ENCODE assay signal across 8 cellular contexts in the genomic region with DNA sequence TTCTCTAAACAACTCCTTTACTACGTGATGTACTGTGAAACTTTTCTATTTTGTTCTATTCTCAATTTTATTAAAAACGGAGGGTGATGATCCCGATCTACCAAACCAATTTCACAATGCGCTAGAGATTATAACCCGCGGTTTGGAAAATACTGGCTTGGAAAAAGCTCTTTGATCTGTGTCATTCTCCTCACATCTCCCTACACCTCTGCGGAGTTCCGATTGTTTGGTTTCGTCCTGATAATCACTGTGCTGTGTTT. TPM values are rescaled to one million over a fixed set of nuclear protein-coding genes. Genes with fewer than 3 reads are reported as not detected.
DNase-seq lines count a peak whose midpoint lies in the region; ATAC-seq and TF ChIP-seq lines count a peak whose summit lies in the region.

No MANE protein-coding gene starts in this region.

- ATAC-seq in Right ventricle myocardium inferior (no peak), HG02642 (IDR thresholded peaks at IDR 0.05; ENCODE audit: poor library complexity, unreplicated experiment) (no peak), HG03045 (IDR thresholded peaks at IDR 0.05; ENCODE audit: unreplicated experiment) (no peak)
- no peak for ATAC-seq in activated CD4-positive, CD25-positive, alpha-beta regulatory T cell treated with anti-CD3 and anti-CD28 coated beads, Interleukin-2, amount 50 U/mL, for 24 hours

- H3K36me3 ChIP-seq in right atrium auricular region (no peaks in the 10 kb centered on the region), duodenal mucosa (ENCODE audit: control insufficient read depth in 1 of 2, insufficient read depth in 2 of 2, low read length in 2 of 2) (no peaks in the 10 kb centered on the region), mucosa of rectum (ENCODE audit: control insufficient read depth in 2 of 2, insufficient read depth in 2 of 2, low read length in 2 of 2) (no peaks in the 10 kb centered on the region)

- peak overlapping the region; percentile 95 to 96 for H3K27ac ChIP-seq in right atrium auricular region
- peak overlapping the region; percentile 82 for H3K27ac ChIP-seq in duodenal mucosa (ENCODE audit: low read depth, low read length)
- H3K27ac ChIP-seq in mucosa of rectum (ENCODE audit: low read depth in 2 of 2, low read length in 2 of 2), result peak overlapping the region; percentile 89 to 91

- TF ChIP-seq CTCF in right atrium auricular region (IDR thresholded peaks at IDR 0.05), result no peak

- H3K4me1 ChIP-seq in right atrium auricular region (peaks cover 0 to 32% of the 10 kb centered on the region in 2 donors), duodenal mucosa (ENCODE audit: control insufficient read depth in 1 of 2, insufficient read depth in 2 of 2, low read length in 2 of 2) (peaks cover 36 to 42% of the 10 kb centered on the region in 2 donors), mucosa of rectum (ENCODE audit: control insufficient read depth in 2 of 2, insufficient read depth in 2 of 2, low read length in 2 of 2) (peaks cover 13 to 19% of the 10 kb centered on the region in 2 donors)

- intact Hi-C loops in Right ventricle myocardium inferior (cut with DNase I), result loop anchor here (5.0 kb wide), 1 partner anchor 45 kb away; no protein-coding TSS in a partner anchor

- H3K4me3 ChIP-seq in right atrium auricular region (peak overlapping the region; percentile 95 to 99), duodenal mucosa (ENCODE audit: low read depth in 1 of 2, low read length in 2 of 2) (peak overlapping the region; percentile 77 to 88), mucosa of rectum (ENCODE audit: low read length in 2 of 2) (peak overlapping the region; percentile 81 to 88)

- no peaks in the 10 kb centered on the region for H3K9me3 ChIP-seq in right atrium auricular region
- H3K9me3 ChIP-seq in duodenal mucosa (ENCODE audit: control insufficient read depth in 1 of 2, low read length in 2 of 2), result no peaks in the 10 kb centered on the region
- no peaks in the 10 kb centered on the region for H3K9me3 ChIP-seq in mucosa of rectum (ENCODE audit: control insufficient read depth in 2 of 2, low read length in 2 of 2)

- DNase-seq in right atrium auricular region (ENCODE audit: low spot score), result no peak
- no peak for DNase-seq in Right ventricle myocardium inferior (ENCODE audit: missing footprints)
- no peak for DNase-seq in NOMO-1 treated with dmso at 0.1 percent for 144 hours (lab: John Stamatoyannopoulos, UW; ENCODE audit: unreplicated experiment)

- peak overlapping the region; percentile 49 to 70 for H3K9ac ChIP-seq in duodenal mucosa (ENCODE audit: low read depth in 1 of 2, low read length in 2 of 2)
- peak overlapping the region; percentile 81 to 83 for H3K9ac ChIP-seq in mucosa of rectum (ENCODE audit: low read depth in 1 of 2, low read length in 2 of 2)

- H3K27me3 ChIP-seq in right atrium auricular region, result no peaks in the 10 kb centered on the region
- no peaks in the 10 kb centered on the region for H3K27me3 ChIP-seq in duodenal mucosa (ENCODE audit: control insufficient read depth in 1 of 2, insufficient read depth in 2 of 2, low read length in 2 of 2)
- no peaks in the 10 kb centered on the region for H3K27me3 ChIP-seq in mucosa of rectum (ENCODE audit: control insufficient read depth in 2 of 2, insufficient read depth in 2 of 2, low read length in 2 of 2)

RNA-seq across cellular contexts. Expression of gene ABCD3, which starts 0.6 kb away (rescaled TPM):
- total RNA-seq in right atrium auricular region, result 10 to 100 TPM; 24.6 to 54.1 TPM
- total RNA-seq in Right ventricle myocardium inferior, result 69.0 TPM
